ENCODE assay signal across 9 cellular contexts in genomic region chr15:73928241-73928579, GRCh38. TPM values are rescaled to one million over a fixed set of nuclear protein-coding genes. Genes with fewer than 3 reads are reported as not detected.
A peak's percentile ranks its signal among the peaks of the same experiment; 100 is the strongest.
DNase-seq lines count a peak whose midpoint lies in the region; ATAC-seq and TF ChIP-seq lines count a peak whose summit lies in the region.
"Had no signal": no experiment of that assay in that cellular context is flagged by ENCODE, and none has a peak within 500 bp of the region (broad histone marks: within the 10 kb centered on the region; RNA-seq: fewer than 3 reads in every experiment).

No MANE protein-coding gene starts in this region.

- H3K4me1 Mint-ChIP-seq in CD14-positive monocyte (peaks cover 26% of the 10 kb centered on the region), neural progenitor cell (peaks cover 45% of the 10 kb centered on the region)

- H3K4me3 ChIP-seq in MM.1S (ENCODE audit: low read length) (peak overlapping the region; percentile 40; the same call in 1 of the 2 replicates), neural progenitor cell (peak overlapping the region; percentile 69)
- H3K4me3 ChIP-seq in effector memory CD4-positive, alpha-beta T cell (ENCODE audit: insufficient read depth, low read depth, low read length, poor library complexity, severe bottlenecking): peak overlapping the region; percentile 66

- no peak for DNase-seq in CD14-positive monocyte (ENCODE audit: low spot score)
- no peak for DNase-seq in MM.1S
- DNase-seq in effector memory CD4-positive, alpha-beta T cell: no peak
- DNase-seq in neural progenitor cell (ENCODE audit: low spot score): no peak
- DNase-seq in GM10248 (ENCODE audit: extremely low spot score): no peak
- DNase-seq in GM10266 (ENCODE audit: extremely low spot score): no peak

- H3K4me3 Mint-ChIP-seq in CD14-positive monocyte (peak overlapping the region; percentile 45 to 87), neural progenitor cell (peak overlapping the region; percentile 80)

- H3K79me2 ChIP-seq in MM.1S (ENCODE audit: low read length): no peaks in the 10 kb centered on the region
- peaks cover 4% of the 10 kb centered on the region for H3K79me2 ChIP-seq in neural progenitor cell (ENCODE audit: low read depth)

- H3K4me2 ChIP-seq in MM.1S (ENCODE audit: low read depth, low read length) (peak overlapping the region; percentile 62; the same call in 1 of the 2 replicates), neural progenitor cell (peak overlapping the region; percentile 90)

- POLR2A ChIA-PET in GM10248 (lab: Yijun Ruan, JAX): no interaction called here

- no peaks in the 10 kb centered on the region for H3K9me3 ChIP-seq in MM.1S (replicated peaks; ENCODE audit: insufficient read depth, low read length)
- H3K9me3 ChIP-seq in effector memory CD4-positive, alpha-beta T cell (ENCODE audit: control insufficient read depth, low read length): no peaks in the 10 kb centered on the region
- H3K9me3 ChIP-seq in neural progenitor cell (ENCODE audit: low read depth): no peaks in the 10 kb centered on the region

- H3K9me3 Mint-ChIP-seq in CD14-positive monocyte (peaks cover 0 to 5% (median 0%) of the 10 kb centered on the region in 7 donors), neural progenitor cell (no peaks in the 10 kb centered on the region)

- H3K27me3 Mint-ChIP-seq in CD14-positive monocyte (ENCODE audit: low read depth in 3 of 3) (peaks cover 39 to 55% (median 41%) of the 10 kb centered on the region in 3 donors), neural progenitor cell (ENCODE audit: insufficient read depth, low read depth) (peaks cover 29% of the 10 kb centered on the region)

- H3K27ac Mint-ChIP-seq in CD14-positive monocyte (no peak overlapping the region), neural progenitor cell (no peak overlapping the region)

- H3K27me3 ChIP-seq in MM.1S (replicated peaks; ENCODE audit: insufficient read depth, low read length) (peaks cover 38% of the 10 kb centered on the region), neural progenitor cell (no peaks in the 10 kb centered on the region)
- H3K27me3 ChIP-seq in effector memory CD4-positive, alpha-beta T cell (replicated peaks; ENCODE audit: control insufficient read depth, insufficient read depth, low read length, poor library complexity, severe bottlenecking): no peaks in the 10 kb centered on the region

- TF ChIP-seq CTCF in CD14-positive monocyte (IDR thresholded peaks at IDR 0.05) (no peak), MM.1S (IDR thresholded peaks at IDR 0.05; ENCODE audit: low read length) (no peak), neural progenitor cell (IDR thresholded peaks at IDR 0.05) (no peak), GM10248 (IDR thresholded peaks at IDR 0.05; ENCODE audit: control extremely low read depth, extremely low read depth, low read depth, missing control alignments) (no peak), GM10266 (IDR thresholded peaks at IDR 0.05; ENCODE audit: control insufficient read depth, insufficient read depth, low read depth, missing control alignments) (no peak)

- H3K36me3 ChIP-seq in MM.1S (replicated peaks; ENCODE audit: insufficient read depth, low read length) (no peaks in the 10 kb centered on the region), neural progenitor cell (no peaks in the 10 kb centered on the region)
- no peaks in the 10 kb centered on the region for H3K36me3 ChIP-seq in effector memory CD4-positive, alpha-beta T cell (ENCODE audit: control insufficient read depth, insufficient read depth, low read length)

- H3K27ac ChIP-seq in MM.1S (ENCODE audit: low read length): no peak overlapping the region
- peak overlapping the region; percentile 78 for H3K27ac ChIP-seq in effector memory CD4-positive, alpha-beta T cell (ENCODE audit: insufficient read depth, low read length, poor library complexity, severe bottlenecking)
- H3K27ac ChIP-seq in neural progenitor cell: no peak overlapping the region

- H3K9ac ChIP-seq in MM.1S (ENCODE audit: low read length) (no peak overlapping the region), neural progenitor cell (no peak overlapping the region)

- intact Hi-C loops in CD14-positive monocyte (cut with micrococcal nuclease): loop anchor here in 1 of 2 donors (5.0 kb wide), 1 partner anchor 46 kb away; no protein-coding TSS in a partner anchor

- H4K20me1 ChIP-seq in MM.1S (ENCODE audit: insufficient read depth, low read length) (no peaks in the 10 kb centered on the region), neural progenitor cell (ENCODE audit: low read depth) (peaks cover 20% of the 10 kb centered on the region)

- H3K36me3 Mint-ChIP-seq in CD14-positive monocyte (peaks cover 0 to 9% of the 10 kb centered on the region in 2 donors), neural progenitor cell (no peaks in the 10 kb centered on the region)

- H3K9me2 ChIP-seq in MM.1S (replicated peaks; ENCODE audit: insufficient read depth, low read length): no peaks in the 10 kb centered on the region

- ATAC-seq in HG03159 (IDR thresholded peaks at IDR 0.05; ENCODE audit: unreplicated experiment) (no peak), HG03280 (IDR thresholded peaks at IDR 0.05; ENCODE audit: unreplicated experiment) (no peak)

- H3K4me1 ChIP-seq in MM.1S (ENCODE audit: low read length): no peaks in the 10 kb centered on the region
- peaks cover 42% of the 10 kb centered on the region for H3K4me1 ChIP-seq in effector memory CD4-positive, alpha-beta T cell (ENCODE audit: control insufficient read depth, insufficient read depth, low read length, poor library complexity, severe bottlenecking)
- H3K4me1 ChIP-seq in neural progenitor cell: peaks cover 40% of the 10 kb centered on the region

- CTCF ChIA-PET in GM10248 (lab: Yijun Ruan, JAX): no interaction called here

- H3F3A ChIP-seq in MM.1S (ENCODE audit: insufficient read depth, low read length): no peaks in the 10 kb centered on the region
- H3F3A ChIP-seq in neural progenitor cell (ENCODE audit: low read depth): peaks cover 37% of the 10 kb centered on the region

- H2AFZ ChIP-seq in MM.1S (ENCODE audit: low read length): no peak overlapping the region
- no peak overlapping the region for H2AFZ ChIP-seq in neural progenitor cell (replicated peaks)

RNA-seq across cellular contexts. Expression of gene LOXL1, which starts 1.9 kb away (rescaled TPM):
- under 1 TPM in 1 of 2 donors, not detected in 1; 0.07 TPM for polyA plus RNA-seq in CD14-positive monocyte
- 5.3 and 28.1 TPM in 2 replicates for total RNA-seq in neural progenitor cell (ENCODE audit: low replicate concordance)

RNA-seq across cellular contexts. Expression of gene TBC1D21, which starts 54.8 kb away (rescaled TPM):
- polyA plus RNA-seq in CD14-positive monocyte: not detected
- total RNA-seq in neural progenitor cell (ENCODE audit: low replicate concordance): not detected in 2 replicates
- total RNA-seq: ureter had no signal
